Comparison of ENCODE assay signal across 2 cellular contexts in the genomic region with DNA sequence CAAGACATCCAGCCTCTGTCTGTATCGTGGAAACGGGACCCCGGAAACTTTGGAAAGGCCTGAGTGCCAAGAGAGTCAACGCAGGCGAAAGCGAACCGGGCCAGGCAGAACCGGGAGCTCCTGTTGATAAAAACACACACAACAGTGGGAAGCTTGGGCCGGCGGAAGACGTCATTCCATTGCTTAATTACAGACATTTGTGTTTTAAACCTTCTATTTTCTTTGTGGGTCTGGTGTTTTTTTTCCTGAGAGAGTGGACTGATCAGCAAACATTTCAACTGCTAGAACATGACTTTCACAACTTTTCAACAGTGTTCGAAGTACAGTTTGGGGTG.
A peak's percentile ranks its signal among the peaks of the same experiment; 100 is the strongest.
TF ChIP-seq lines count a peak whose summit lies in the region.

No MANE protein-coding gene starts in this region.

TF ChIP-seq in K562, 482 proteins besides CTCF, POLR2A, EP300 and RAD21 (continued from another document and continues in another):
- TF ChIP-seq LEF1 (IDR thresholded peaks at IDR 0.05) (0 out of 2 replicates have a peak, but pooled peaks have one; percentile 32), DDX20 (tag; IDR thresholded peaks at IDR 0.05; ENCODE audit: low read depth) (no peak), MTA1 (IDR thresholded peaks at IDR 0.05; ENCODE audit: borderline replicate concordance) (no peak), EGR1 (conservative IDR thresholded peaks at IDR 0.05) (no peak), GABPB1 (CRISPR knock-in tag; IDR thresholded peaks at IDR 0.05) (peak; percentile 36; the same call in 1 of the 2 replicates), ZFX (CRISPR knock-in tag; IDR thresholded peaks at IDR 0.05) (peak; percentile 57; the same call in 1 of the 2 replicates), BMI1 (IDR thresholded peaks at IDR 0.05; ENCODE audit: low read length) (no peak), ARNT (IDR thresholded peaks at IDR 0.05) (no peak), TSC22D4 (tag; IDR thresholded peaks at IDR 0.05) (no peak), ZNF133 (CRISPR knock-in tag; IDR thresholded peaks at IDR 0.05) (no peak), DIDO1 (tag; IDR thresholded peaks at IDR 0.05; ENCODE audit: low read depth) (no peak)
- TF ChIP-seq, protein P1, sequence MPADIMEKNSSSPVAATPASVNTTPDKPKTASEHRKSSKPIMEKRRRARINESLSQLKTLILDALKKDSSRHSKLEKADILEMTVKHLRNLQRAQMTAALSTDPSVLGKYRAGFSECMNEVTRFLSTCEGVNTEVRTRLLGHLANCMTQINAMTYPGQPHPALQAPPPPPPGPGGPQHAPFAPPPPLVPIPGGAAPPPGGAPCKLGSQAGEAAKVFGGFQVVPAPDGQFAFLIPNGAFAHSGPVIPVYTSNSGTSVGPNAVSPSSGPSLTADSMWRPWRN (IDR thresholded peaks at IDR 0.05; ENCODE audit: low read depth): no peak
- TF ChIP-seq, protein P2, sequence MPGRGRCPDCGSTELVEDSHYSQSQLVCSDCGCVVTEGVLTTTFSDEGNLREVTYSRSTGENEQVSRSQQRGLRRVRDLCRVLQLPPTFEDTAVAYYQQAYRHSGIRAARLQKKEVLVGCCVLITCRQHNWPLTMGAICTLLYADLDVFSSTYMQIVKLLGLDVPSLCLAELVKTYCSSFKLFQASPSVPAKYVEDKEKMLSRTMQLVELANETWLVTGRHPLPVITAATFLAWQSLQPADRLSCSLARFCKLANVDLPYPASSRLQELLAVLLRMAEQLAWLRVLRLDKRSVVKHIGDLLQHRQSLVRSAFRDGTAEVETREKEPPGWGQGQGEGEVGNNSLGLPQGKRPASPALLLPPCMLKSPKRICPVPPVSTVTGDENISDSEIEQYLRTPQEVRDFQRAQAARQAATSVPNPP (IDR thresholded peaks at IDR 0.05; ENCODE audit: borderline replicate concordance, insufficient read depth, insufficient read length): no peak
- TF ChIP-seq, protein P3, sequence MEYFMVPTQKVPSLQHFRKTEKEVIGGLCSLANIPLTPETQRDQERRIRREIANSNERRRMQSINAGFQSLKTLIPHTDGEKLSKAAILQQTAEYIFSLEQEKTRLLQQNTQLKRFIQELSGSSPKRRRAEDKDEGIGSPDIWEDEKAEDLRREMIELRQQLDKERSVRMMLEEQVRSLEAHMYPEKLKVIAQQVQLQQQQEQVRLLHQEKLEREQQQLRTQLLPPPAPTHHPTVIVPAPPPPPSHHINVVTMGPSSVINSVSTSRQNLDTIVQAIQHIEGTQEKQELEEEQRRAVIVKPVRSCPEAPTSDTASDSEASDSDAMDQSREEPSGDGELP (CRISPR knock-in tag; IDR thresholded peaks at IDR 0.05; ENCODE audit: borderline replicate concordance): 0 out of 2 replicates have a peak, but pooled peaks have one; percentile 28
- TF ChIP-seq, protein P4, sequence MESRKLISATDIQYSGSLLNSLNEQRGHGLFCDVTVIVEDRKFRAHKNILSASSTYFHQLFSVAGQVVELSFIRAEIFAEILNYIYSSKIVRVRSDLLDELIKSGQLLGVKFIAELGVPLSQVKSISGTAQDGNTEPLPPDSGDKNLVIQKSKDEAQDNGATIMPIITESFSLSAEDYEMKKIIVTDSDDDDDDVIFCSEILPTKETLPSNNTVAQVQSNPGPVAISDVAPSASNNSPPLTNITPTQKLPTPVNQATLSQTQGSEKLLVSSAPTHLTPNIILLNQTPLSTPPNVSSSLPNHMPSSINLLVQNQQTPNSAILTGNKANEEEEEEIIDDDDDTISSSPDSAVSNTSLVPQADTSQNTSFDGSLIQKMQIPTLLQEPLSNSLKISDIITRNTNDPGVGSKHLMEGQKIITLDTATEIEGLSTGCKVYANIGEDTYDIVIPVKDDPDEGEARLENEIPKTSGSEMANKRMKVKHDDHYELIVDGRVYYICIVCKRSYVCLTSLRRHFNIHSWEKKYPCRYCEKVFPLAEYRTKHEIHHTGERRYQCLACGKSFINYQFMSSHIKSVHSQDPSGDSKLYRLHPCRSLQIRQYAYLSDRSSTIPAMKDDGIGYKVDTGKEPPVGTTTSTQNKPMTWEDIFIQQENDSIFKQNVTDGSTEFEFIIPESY (CRISPR knock-in tag; IDR thresholded peaks at IDR 0.05): no peak
- TF ChIP-seq, protein P5, sequence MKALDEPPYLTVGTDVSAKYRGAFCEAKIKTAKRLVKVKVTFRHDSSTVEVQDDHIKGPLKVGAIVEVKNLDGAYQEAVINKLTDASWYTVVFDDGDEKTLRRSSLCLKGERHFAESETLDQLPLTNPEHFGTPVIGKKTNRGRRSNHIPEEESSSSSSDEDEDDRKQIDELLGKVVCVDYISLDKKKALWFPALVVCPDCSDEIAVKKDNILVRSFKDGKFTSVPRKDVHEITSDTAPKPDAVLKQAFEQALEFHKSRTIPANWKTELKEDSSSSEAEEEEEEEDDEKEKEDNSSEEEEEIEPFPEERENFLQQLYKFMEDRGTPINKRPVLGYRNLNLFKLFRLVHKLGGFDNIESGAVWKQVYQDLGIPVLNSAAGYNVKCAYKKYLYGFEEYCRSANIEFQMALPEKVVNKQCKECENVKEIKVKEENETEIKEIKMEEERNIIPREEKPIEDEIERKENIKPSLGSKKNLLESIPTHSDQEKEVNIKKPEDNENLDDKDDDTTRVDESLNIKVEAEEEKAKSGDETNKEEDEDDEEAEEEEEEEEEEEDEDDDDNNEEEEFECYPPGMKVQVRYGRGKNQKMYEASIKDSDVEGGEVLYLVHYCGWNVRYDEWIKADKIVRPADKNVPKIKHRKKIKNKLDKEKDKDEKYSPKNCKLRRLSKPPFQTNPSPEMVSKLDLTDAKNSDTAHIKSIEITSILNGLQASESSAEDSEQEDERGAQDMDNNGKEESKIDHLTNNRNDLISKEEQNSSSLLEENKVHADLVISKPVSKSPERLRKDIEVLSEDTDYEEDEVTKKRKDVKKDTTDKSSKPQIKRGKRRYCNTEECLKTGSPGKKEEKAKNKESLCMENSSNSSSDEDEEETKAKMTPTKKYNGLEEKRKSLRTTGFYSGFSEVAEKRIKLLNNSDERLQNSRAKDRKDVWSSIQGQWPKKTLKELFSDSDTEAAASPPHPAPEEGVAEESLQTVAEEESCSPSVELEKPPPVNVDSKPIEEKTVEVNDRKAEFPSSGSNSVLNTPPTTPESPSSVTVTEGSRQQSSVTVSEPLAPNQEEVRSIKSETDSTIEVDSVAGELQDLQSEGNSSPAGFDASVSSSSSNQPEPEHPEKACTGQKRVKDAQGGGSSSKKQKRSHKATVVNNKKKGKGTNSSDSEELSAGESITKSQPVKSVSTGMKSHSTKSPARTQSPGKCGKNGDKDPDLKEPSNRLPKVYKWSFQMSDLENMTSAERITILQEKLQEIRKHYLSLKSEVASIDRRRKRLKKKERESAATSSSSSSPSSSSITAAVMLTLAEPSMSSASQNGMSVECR (CRISPR knock-in tag; IDR thresholded peaks at IDR 0.05): no peak; the same call in 1 of the 2 replicates
- TF ChIP-seq, protein P6, sequence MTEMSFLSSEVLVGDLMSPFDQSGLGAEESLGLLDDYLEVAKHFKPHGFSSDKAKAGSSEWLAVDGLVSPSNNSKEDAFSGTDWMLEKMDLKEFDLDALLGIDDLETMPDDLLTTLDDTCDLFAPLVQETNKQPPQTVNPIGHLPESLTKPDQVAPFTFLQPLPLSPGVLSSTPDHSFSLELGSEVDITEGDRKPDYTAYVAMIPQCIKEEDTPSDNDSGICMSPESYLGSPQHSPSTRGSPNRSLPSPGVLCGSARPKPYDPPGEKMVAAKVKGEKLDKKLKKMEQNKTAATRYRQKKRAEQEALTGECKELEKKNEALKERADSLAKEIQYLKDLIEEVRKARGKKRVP (CRISPR knock-in tag; IDR thresholded peaks at IDR 0.05): no peak

TF ChIP-seq in HepG2, 621 proteins besides CTCF, POLR2A, EP300 and RAD21 (continued from another document):
- TF ChIP-seq, protein P7, sequence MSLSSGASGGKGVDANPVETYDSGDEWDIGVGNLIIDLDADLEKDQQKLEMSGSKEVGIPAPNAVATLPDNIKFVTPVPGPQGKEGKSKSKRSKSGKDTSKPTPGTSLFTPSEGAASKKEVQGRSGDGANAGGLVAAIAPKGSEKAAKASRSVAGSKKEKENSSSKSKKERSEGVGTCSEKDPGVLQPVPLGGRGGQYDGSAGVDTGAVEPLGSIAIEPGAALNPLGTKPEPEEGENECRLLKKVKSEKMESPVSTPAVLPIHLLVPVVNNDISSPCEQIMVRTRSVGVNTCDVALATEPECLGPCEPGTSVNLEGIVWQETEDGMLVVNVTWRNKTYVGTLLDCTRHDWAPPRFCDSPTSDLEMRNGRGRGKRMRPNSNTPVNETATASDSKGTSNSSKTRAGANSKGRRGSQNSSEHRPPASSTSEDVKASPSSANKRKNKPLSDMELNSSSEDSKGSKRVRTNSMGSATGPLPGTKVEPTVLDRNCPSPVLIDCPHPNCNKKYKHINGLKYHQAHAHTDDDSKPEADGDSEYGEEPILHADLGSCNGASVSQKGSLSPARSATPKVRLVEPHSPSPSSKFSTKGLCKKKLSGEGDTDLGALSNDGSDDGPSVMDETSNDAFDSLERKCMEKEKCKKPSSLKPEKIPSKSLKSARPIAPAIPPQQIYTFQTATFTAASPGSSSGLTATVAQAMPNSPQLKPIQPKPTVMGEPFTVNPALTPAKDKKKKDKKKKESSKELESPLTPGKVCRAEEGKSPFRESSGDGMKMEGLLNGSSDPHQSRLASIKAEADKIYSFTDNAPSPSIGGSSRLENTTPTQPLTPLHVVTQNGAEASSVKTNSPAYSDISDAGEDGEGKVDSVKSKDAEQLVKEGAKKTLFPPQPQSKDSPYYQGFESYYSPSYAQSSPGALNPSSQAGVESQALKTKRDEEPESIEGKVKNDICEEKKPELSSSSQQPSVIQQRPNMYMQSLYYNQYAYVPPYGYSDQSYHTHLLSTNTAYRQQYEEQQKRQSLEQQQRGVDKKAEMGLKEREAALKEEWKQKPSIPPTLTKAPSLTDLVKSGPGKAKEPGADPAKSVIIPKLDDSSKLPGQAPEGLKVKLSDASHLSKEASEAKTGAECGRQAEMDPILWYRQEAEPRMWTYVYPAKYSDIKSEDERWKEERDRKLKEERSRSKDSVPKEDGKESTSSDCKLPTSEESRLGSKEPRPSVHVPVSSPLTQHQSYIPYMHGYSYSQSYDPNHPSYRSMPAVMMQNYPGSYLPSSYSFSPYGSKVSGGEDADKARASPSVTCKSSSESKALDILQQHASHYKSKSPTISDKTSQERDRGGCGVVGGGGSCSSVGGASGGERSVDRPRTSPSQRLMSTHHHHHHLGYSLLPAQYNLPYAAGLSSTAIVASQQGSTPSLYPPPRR (CRISPR knock-in tag; IDR thresholded peaks at IDR 0.05; ENCODE audit: borderline replicate concordance): no peak
- TF ChIP-seq, protein P8, sequence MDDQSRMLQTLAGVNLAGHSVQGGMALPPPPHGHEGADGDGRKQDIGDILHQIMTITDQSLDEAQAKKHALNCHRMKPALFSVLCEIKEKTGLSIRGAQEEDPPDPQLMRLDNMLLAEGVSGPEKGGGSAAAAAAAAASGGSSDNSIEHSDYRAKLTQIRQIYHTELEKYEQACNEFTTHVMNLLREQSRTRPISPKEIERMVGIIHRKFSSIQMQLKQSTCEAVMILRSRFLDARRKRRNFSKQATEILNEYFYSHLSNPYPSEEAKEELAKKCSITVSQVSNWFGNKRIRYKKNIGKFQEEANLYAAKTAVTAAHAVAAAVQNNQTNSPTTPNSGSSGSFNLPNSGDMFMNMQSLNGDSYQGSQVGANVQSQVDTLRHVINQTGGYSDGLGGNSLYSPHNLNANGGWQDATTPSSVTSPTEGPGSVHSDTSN (CRISPR knock-in tag; IDR thresholded peaks at IDR 0.05; ENCODE audit: borderline replicate concordance): no peak
- TF ChIP-seq, protein P9, sequence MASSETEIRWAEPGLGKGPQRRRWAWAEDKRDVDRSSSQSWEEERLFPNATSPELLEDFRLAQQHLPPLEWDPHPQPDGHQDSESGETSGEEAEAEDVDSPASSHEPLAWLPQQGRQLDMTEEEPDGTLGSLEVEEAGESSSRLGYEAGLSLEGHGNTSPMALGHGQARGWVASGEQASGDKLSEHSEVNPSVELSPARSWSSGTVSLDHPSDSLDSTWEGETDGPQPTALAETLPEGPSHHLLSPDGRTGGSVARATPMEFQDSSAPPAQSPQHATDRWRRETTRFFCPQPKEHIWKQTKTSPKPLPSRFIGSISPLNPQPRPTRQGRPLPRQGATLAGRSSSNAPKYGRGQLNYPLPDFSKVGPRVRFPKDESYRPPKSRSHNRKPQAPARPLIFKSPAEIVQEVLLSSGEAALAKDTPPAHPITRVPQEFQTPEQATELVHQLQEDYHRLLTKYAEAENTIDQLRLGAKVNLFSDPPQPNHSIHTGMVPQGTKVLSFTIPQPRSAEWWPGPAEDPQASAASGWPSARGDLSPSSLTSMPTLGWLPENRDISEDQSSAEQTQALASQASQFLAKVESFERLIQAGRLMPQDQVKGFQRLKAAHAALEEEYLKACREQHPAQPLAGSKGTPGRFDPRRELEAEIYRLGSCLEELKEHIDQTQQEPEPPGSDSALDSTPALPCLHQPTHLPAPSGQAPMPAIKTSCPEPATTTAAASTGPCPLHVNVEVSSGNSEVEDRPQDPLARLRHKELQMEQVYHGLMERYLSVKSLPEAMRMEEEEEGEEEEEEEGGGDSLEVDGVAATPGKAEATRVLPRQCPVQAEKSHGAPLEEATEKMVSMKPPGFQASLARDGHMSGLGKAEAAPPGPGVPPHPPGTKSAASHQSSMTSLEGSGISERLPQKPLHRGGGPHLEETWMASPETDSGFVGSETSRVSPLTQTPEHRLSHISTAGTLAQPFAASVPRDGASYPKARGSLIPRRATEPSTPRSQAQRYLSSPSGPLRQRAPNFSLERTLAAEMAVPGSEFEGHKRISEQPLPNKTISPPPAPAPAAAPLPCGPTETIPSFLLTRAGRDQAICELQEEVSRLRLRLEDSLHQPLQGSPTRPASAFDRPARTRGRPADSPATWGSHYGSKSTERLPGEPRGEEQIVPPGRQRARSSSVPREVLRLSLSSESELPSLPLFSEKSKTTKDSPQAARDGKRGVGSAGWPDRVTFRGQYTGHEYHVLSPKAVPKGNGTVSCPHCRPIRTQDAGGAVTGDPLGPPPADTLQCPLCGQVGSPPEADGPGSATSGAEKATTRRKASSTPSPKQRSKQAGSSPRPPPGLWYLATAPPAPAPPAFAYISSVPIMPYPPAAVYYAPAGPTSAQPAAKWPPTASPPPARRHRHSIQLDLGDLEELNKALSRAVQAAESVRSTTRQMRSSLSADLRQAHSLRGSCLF (CRISPR knock-in tag; IDR thresholded peaks at IDR 0.05; ENCODE audit: borderline replicate concordance): no peak
- TF ChIP-seq, protein P10, sequence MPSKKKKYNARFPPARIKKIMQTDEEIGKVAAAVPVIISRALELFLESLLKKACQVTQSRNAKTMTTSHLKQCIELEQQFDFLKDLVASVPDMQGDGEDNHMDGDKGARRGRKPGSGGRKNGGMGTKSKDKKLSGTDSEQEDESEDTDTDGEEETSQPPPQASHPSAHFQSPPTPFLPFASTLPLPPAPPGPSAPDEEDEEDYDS (CRISPR knock-in tag; IDR thresholded peaks at IDR 0.05): no peak
- TF ChIP-seq, protein P11, sequence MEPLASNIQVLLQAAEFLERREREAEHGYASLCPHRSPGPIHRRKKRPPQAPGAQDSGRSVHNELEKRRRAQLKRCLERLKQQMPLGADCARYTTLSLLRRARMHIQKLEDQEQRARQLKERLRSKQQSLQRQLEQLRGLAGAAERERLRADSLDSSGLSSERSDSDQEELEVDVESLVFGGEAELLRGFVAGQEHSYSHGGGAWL (CRISPR knock-in tag; IDR thresholded peaks at IDR 0.05): no peak
- TF ChIP-seq JUND (CRISPR knock-in tag; IDR thresholded peaks at IDR 0.05) (no peak), MXD4 (CRISPR knock-in tag; IDR thresholded peaks at IDR 0.05) (no peak)
